1 cellular context compared by ENCODE assay signal in the genomic region with DNA sequence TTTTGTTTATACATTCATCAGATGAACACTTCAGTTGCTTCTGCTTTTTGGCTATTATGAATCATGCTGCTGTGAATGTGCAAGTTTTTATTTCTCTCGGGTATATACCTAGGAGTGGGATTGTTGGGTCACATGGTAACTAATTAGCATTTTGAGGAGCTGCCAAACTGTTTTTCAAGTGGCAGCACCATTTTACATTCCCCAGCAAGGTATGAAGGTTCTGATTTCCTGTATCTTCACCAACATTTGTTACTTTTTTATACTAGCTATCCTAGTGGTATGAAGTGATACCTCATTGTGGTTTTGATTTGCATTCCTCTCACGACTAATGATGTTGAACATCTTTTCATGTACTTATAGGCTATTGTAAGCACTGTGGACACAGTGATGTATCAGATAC.
TF ChIP-seq lines count a peak whose summit lies in the region.

No MANE protein-coding gene starts in this region.

TF ChIP-seq in SK-N-SH, 30 proteins besides CTCF, POLR2A, EP300 and RAD21 (continued from another document):
- TF ChIP-seq, protein P1, sequence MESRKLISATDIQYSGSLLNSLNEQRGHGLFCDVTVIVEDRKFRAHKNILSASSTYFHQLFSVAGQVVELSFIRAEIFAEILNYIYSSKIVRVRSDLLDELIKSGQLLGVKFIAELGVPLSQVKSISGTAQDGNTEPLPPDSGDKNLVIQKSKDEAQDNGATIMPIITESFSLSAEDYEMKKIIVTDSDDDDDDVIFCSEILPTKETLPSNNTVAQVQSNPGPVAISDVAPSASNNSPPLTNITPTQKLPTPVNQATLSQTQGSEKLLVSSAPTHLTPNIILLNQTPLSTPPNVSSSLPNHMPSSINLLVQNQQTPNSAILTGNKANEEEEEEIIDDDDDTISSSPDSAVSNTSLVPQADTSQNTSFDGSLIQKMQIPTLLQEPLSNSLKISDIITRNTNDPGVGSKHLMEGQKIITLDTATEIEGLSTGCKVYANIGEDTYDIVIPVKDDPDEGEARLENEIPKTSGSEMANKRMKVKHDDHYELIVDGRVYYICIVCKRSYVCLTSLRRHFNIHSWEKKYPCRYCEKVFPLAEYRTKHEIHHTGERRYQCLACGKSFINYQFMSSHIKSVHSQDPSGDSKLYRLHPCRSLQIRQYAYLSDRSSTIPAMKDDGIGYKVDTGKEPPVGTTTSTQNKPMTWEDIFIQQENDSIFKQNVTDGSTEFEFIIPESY (IDR thresholded peaks at IDR 0.05; ENCODE audit: borderline replicate concordance, low read depth), result no peak
- TF ChIP-seq JUND (IDR thresholded peaks at IDR 0.05), result no peak
- TF ChIP-seq RCOR1 (IDR thresholded peaks at IDR 0.05; ENCODE audit: low read length), result no peak
- no peak for TF ChIP-seq SIN3A (IDR thresholded peaks at IDR 0.05; ENCODE audit: borderline replicate concordance, low read depth, low read length)
- no peak for TF ChIP-seq GATA2 (CRISPR knock-in tag; IDR thresholded peaks at IDR 0.05)
- no peak for TF ChIP-seq TEAD4 (IDR thresholded peaks at IDR 0.05; ENCODE audit: borderline replicate concordance, insufficient read depth)
- TF ChIP-seq FOXJ3 (CRISPR knock-in tag; IDR thresholded peaks at IDR 0.05), result no peak
- TF ChIP-seq MXI1 (IDR thresholded peaks at IDR 0.05; ENCODE audit: low read depth, low read length), result no peak
- TF ChIP-seq EZH2phosphoT487 (IDR thresholded peaks at IDR 0.05; ENCODE audit: borderline replicate concordance, low read depth), result no peak
- no peak for TF ChIP-seq POLR2AphosphoS5 (IDR thresholded peaks at IDR 0.05; ENCODE audit: low read depth, low read length)
